ENCODE assay signal across 3 cellular contexts in the genomic region with DNA sequence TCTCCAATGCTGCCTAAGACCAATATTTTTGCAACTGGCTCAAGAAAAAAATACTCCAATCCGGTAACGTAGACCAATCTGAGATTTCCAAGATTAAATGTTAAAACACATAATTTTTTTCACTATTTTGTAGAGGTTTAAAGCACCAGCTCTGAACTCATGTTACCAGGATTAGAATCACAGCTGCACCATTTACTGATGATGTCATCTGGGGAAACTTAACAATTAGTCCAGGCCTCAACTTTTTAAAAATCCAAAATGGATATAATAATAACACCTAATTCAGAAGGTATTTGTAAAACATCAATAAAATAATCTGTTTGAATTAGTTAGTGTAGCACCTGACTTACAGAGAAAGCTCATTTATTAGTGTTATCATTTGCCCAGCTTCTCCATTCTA.
A peak's percentile ranks its signal among the peaks of the same experiment; 100 is the strongest.
TF ChIP-seq lines count a peak whose summit lies in the region.

No MANE protein-coding gene starts in this region.

TF ChIP-seq in HEK293, 187 proteins besides CTCF, POLR2A, EP300 and RAD21:
- TF ChIP-seq ZSCAN18 (tag by site-specific recombination; IDR thresholded peaks at IDR 0.05) (no peak), ATF2 (tag by site-specific recombination; IDR thresholded peaks at IDR 0.05; ENCODE audit: low read depth) (0 out of 2 replicates have a peak, but pooled peaks have one; percentile 53)

TF ChIP-seq in GM12878, 131 proteins besides CTCF, POLR2A, EP300 and RAD21 (continued from another document):
- TF ChIP-seq ATF3 (IDR thresholded peaks at IDR 0.05; ENCODE audit: borderline replicate concordance, extremely low read depth, low read depth, low read length) (no peak), KAT2A (conservative IDR thresholded peaks at IDR 0.05; ENCODE audit: control insufficient read depth, low read depth, low read length) (no peak)

TF ChIP-seq in neural cell, 6 proteins besides CTCF, POLR2A, EP300 and RAD21 (continued from another document):
- TF ChIP-seq REST (IDR thresholded peaks at IDR 0.05; ENCODE audit: borderline replicate concordance) (no peak), EZH2 (IDR thresholded peaks at IDR 0.05; ENCODE audit: borderline replicate concordance, insufficient read depth, low read length, poor library complexity, severe bottlenecking) (no peak), SMC3 (conservative IDR thresholded peaks at IDR 0.05; ENCODE audit: poor library complexity) (no peak)
